In genomic region chr4:140012688-140013087, GRCh38 we compare ENCODE assay signal across 8 cellular contexts.
A peak's percentile ranks its signal among the peaks of the same experiment; 100 is the strongest.
DNase-seq lines count a peak whose midpoint lies in the region; ATAC-seq, FAIRE-seq and TF ChIP-seq lines count a peak whose summit lies in the region.

No MANE protein-coding gene starts in this region.

- H3K9me3 ChIP-seq in trophoblast cell (ENCODE audit: insufficient read depth, low read depth, low read length) (no peaks in the 10 kb centered on the region), uterus (no peaks in the 10 kb centered on the region)

- no peak for FAIRE-seq in frontal cortex (lab: Jason Lieb, UNC)

- TF ChIP-seq POLR2A in uterus (IDR thresholded peaks at IDR 0.05) = no peak

- H3K27ac ChIP-seq in trophoblast cell (ENCODE audit: low read depth, low read length) (no peak overlapping the region), uterus (no peak overlapping the region)

- no peaks in the 10 kb centered on the region for H3K27me3 ChIP-seq in trophoblast cell (ENCODE audit: insufficient read depth, low read length)
- no peaks in the 10 kb centered on the region for H3K27me3 ChIP-seq in uterus

- no peaks in the 10 kb centered on the region for H3K4me1 ChIP-seq in trophoblast cell (ENCODE audit: control insufficient read depth in 1 of 2, insufficient read depth in 2 of 2, low read length in 2 of 2)
- no peaks in the 10 kb centered on the region for H3K4me1 ChIP-seq in uterus

- no peak for ATAC-seq in GM19455 (IDR thresholded peaks at IDR 0.05; ENCODE audit: unreplicated experiment)

- no peak overlapping the region for H3K23ac ChIP-seq in trophoblast cell (ENCODE audit: low read length)

- no peak overlapping the region for H4K12ac ChIP-seq in trophoblast cell (ENCODE audit: low read depth, low read length)

- no peak overlapping the region for H4K91ac ChIP-seq in trophoblast cell (ENCODE audit: low read depth, low read length)

- no peaks in the 10 kb centered on the region for H3K79me1 ChIP-seq in trophoblast cell (ENCODE audit: low read length)

- H3K4ac ChIP-seq in trophoblast cell (ENCODE audit: low read depth, low read length) = no peak overlapping the region

- intact Hi-C loops in uterus (cut with DNase I; ENCODE audit: low total_unique reads) = no loop called here

- no peak overlapping the region for H2AFZ ChIP-seq in trophoblast cell (ENCODE audit: insufficient read depth, low read length, poor library complexity)

- no peak overlapping the region for H3K4me3 ChIP-seq in GM12865 (ENCODE audit: low read depth, low read length)
- no peak overlapping the region for H3K4me3 ChIP-seq in trophoblast cell (ENCODE audit: low read depth, low read length)
- no peak overlapping the region for H3K4me3 ChIP-seq in uterus

- no peak overlapping the region for H2BK5ac ChIP-seq in trophoblast cell (ENCODE audit: low read depth, low read length, poor library complexity)

- H3K4me2 ChIP-seq in trophoblast cell (ENCODE audit: low read length) = no peak overlapping the region

- TF ChIP-seq CTCF in GM12865 (IDR thresholded peaks at IDR 0.05; ENCODE audit: insufficient read depth, low read depth, low read length, missing control alignments) (peak; percentile 33), uterus (IDR thresholded peaks at IDR 0.05) (peak; percentile 16 to 54 (median 30))

- H3K36me3 ChIP-seq in trophoblast cell (ENCODE audit: control insufficient read depth in 1 of 2, insufficient read depth in 2 of 2, low read length in 2 of 2) (no peaks in the 10 kb centered on the region), uterus (no peaks in the 10 kb centered on the region)

- WGBS in trophoblast cell (ENCODE audit: extremely low coverage, insufficient coverage, insufficient read length) = no CpG with 5 or more reads among the region's 6 CpGs

- DNase-seq in GM12865 (ENCODE audit: low read depth) (peak; percentile 23), HuH-7.5 (ENCODE audit: low spot score) (peak; percentile 25), SHP77 treated with DMSO at 0.1 percent for 48 hours (lab: John Stamatoyannopoulos, UW) (peak; percentile 70), frontal cortex (ENCODE audit: low spot score in 2 of 2) (peak; percentile 27 to 29), trophoblast cell (peak; percentile 53 to 74), uterus (peak in 1 of 2 donors; percentile 35)
- DNase-seq in activated naive CD4-positive, alpha-beta T cell (lab: John Stamatoyannopoulos, UW) = peak in 3 of 4 experiments; percentile 1 to 53 (median 27)

- no peak overlapping the region for H3K14ac ChIP-seq in trophoblast cell (ENCODE audit: low read length)

- no peaks in the 10 kb centered on the region for H3K79me2 ChIP-seq in trophoblast cell (ENCODE audit: control insufficient read depth, insufficient read depth, low read length, poor library complexity)

- no peak overlapping the region for H2AK5ac ChIP-seq in trophoblast cell (ENCODE audit: low read length)

- H2BK120ac ChIP-seq in trophoblast cell (ENCODE audit: insufficient read depth, low read length, poor library complexity) = no peak overlapping the region

- H4K8ac ChIP-seq in trophoblast cell (ENCODE audit: low read depth, low read length) = no peak overlapping the region

- no peak overlapping the region for H3K9ac ChIP-seq in trophoblast cell (ENCODE audit: low read length)

- no peak overlapping the region for H2BK12ac ChIP-seq in trophoblast cell (ENCODE audit: low read length)

- no peak overlapping the region for H3K18ac ChIP-seq in trophoblast cell (ENCODE audit: low read length)
